8 cellular contexts compared by ENCODE assay signal in the genomic region with DNA sequence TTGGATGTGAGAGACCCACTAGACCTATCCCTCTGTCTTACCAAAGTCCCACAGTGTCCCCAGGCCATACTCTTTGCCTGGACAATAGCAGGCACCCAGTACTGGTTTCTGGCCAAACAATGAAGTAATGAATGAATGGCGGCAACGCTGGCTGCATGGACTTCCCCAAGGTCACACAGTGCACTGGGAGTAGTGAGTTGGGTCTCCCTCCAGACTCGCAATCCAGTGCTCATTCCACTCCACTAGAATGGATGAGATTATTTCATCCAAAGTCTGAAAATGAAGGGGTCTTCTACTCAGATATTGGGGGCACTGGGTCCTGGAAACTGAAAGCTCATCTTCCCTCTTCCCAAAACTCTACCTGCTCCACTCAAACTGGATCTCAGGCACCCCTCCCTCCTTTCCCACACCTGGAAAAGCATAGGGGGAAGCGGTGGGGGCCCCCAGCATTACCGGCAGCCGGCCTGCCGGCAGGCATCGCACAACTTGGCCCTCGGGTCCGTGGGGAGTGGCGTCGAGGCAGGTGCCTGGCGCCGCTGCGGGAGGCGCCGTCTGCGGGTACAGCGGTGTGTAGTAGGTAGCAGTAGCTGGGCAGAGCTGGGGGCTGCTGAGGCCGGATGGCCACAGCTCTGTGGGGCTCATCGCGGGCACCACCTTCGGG. TPM values are rescaled to one million over a fixed set of nuclear protein-coding genes. Genes with fewer than 3 reads are reported as not detected.
DNase-seq lines count a peak whose midpoint lies in the region; ATAC-seq, FAIRE-seq and TF ChIP-seq lines count a peak whose summit lies in the region.

No MANE protein-coding gene starts in this region.

- H3K36me3 ChIP-seq in CD8-positive, alpha-beta memory T cell (ENCODE audit: insufficient read depth, low read length), result no peaks in the 10 kb centered on the region

- WGBS in lower leg skin, 2 donors, result 5 to 11% methylated on average over 11 to 20 of the region's 23 CpGs

- H3K27ac Mint-ChIP-seq in CD8-positive, alpha-beta memory T cell, result peak overlapping the region in 7 of 8 donors; percentile 14 to 95 (median 63)
- H3K27ac Mint-ChIP-seq in activated T-helper 17 cell treated with anti-CD3 and anti-CD28 coated beads, Interleukin-2, amount 50 U/mL, for 72 hours, result peak overlapping the region; percentile 15

- intact Hi-C loops in lower leg skin (cut with DNase I; ENCODE audit: low total_unique reads), result no loop called here

- CTCF ChIA-PET in CD8-positive, alpha-beta memory T cell (lab: Charles Lee), result interaction anchor here (2.5 to 34.1 kb wide), 5 partner anchors 9 to 107 kb away, joined by 15 to 588 read pairs (median 20); no protein-coding TSS in a partner anchor

- H3K4me3 ChIP-seq in CD8-positive, alpha-beta memory T cell (ENCODE audit: low read length), result peak overlapping the region; percentile 49
- peak overlapping the region; percentile 25 for H3K4me3 ChIP-seq in lower leg skin (ENCODE audit: low read depth, poor library complexity, severe bottlenecking)

- H3K27me3 Mint-ChIP-seq in CD8-positive, alpha-beta memory T cell, result no peaks in the 10 kb centered on the region
- no peaks in the 10 kb centered on the region for H3K27me3 Mint-ChIP-seq in activated T-helper 17 cell treated with anti-CD3 and anti-CD28 coated beads, Interleukin-2, amount 50 U/mL, for 72 hours

- no peak for TF ChIP-seq CTCF in lower leg skin (IDR thresholded peaks at IDR 0.05)

- ATAC-seq in HG03045 (IDR thresholded peaks at IDR 0.05; ENCODE audit: unreplicated experiment), result peak; percentile 4
- peak; percentile 11 for ATAC-seq in activated T-helper 17 cell treated with anti-CD3 and anti-CD28 coated beads, Interleukin-2, amount 50 U/mL, for 72 hours (replicated peaks)

- DNase-seq in CD8-positive, alpha-beta memory T cell, result no peak
- DNase-seq in lower leg skin (ENCODE audit: low spot score in 2 of 2) (no peak), urothelium cell line (ENCODE audit: low spot score) (peak; percentile 36), globus pallidus (ENCODE audit: low spot score) (no peak), cerebellar cortex (ENCODE audit: low spot score) (no peak), OCI-M2 (lab: John Stamatoyannopoulos, UW; ENCODE audit: unreplicated experiment) (no peak)

- no peaks in the 10 kb centered on the region for H3K9me3 Mint-ChIP-seq in CD8-positive, alpha-beta memory T cell
- no peaks in the 10 kb centered on the region for H3K9me3 Mint-ChIP-seq in activated T-helper 17 cell treated with anti-CD3 and anti-CD28 coated beads, Interleukin-2, amount 50 U/mL, for 72 hours

- TF ChIP-seq POLR2A in lower leg skin (IDR thresholded peaks at IDR 0.05), result no peak

- POLR2A ChIA-PET in CD8-positive, alpha-beta memory T cell (lab: Charles Lee), result interaction anchor here (1.2 kb wide), 1 partner anchor 33 kb away, joined by 5 read pairs; no protein-coding TSS in a partner anchor

- peaks cover 78% of the 10 kb centered on the region for H3K4me1 ChIP-seq in CD8-positive, alpha-beta memory T cell (ENCODE audit: insufficient read depth, low read length)

- no peaks in the 10 kb centered on the region for H3K27me3 ChIP-seq in CD8-positive, alpha-beta memory T cell (ENCODE audit: insufficient read depth, low read length, poor library complexity, severe bottlenecking)

- FAIRE-seq in urothelium cell line (lab: Jason Lieb, UNC), result no peak

- H3K4me1 Mint-ChIP-seq in CD8-positive, alpha-beta memory T cell, result peaks cover 77 to 86% (median 83%) of the 10 kb centered on the region in 3 donors
- H3K4me1 Mint-ChIP-seq in activated T-helper 17 cell treated with anti-CD3 and anti-CD28 coated beads, Interleukin-2, amount 50 U/mL, for 72 hours, result peaks cover 51% of the 10 kb centered on the region

- H3K4me3 Mint-ChIP-seq in CD8-positive, alpha-beta memory T cell, result peak overlapping the region; percentile 74 to 82 (median 80)
- H3K4me3 Mint-ChIP-seq in activated T-helper 17 cell treated with anti-CD3 and anti-CD28 coated beads, Interleukin-2, amount 50 U/mL, for 72 hours, result peak overlapping the region; percentile 83

- H3K27ac ChIP-seq in CD8-positive, alpha-beta memory T cell (ENCODE audit: low read depth, low read length), result no peak overlapping the region

- H3K36me3 Mint-ChIP-seq in CD8-positive, alpha-beta memory T cell, result no peaks in the 10 kb centered on the region
- no peaks in the 10 kb centered on the region for H3K36me3 Mint-ChIP-seq in activated T-helper 17 cell treated with anti-CD3 and anti-CD28 coated beads, Interleukin-2, amount 50 U/mL, for 72 hours (ENCODE audit: low read depth)

- no peaks in the 10 kb centered on the region for H3K9me3 ChIP-seq in CD8-positive, alpha-beta memory T cell (ENCODE audit: low read length)

RNA-seq across cellular contexts. Expression of a gene that starts 0.8 kb away (rescaled TPM):
- 10 to 100 TPM; 19.1 to 19.6 TPM for total RNA-seq in CD8-positive, alpha-beta memory T cell
- polyA plus RNA-seq in CD8-positive, alpha-beta memory T cell, result 0.76 TPM
- 10 to 100 TPM; 13.0 to 24.1 TPM for total RNA-seq in activated T-helper 17 cell treated with anti-CD3 and anti-CD28 coated beads, Interleukin-2, amount 50 U/mL, for 72 hours
- total RNA-seq in lower leg skin, result 10 to 100 TPM in 2 of 4 donors, 1 to 10 TPM in 2; 6.0 to 12.1 (median 9.0) TPM

RNA-seq across cellular contexts. Expression of a gene that starts 29.1 kb away (rescaled TPM):
- total RNA-seq in CD8-positive, alpha-beta memory T cell, result 10 to 100 TPM; 18.4 to 19.3 TPM
- polyA plus RNA-seq in CD8-positive, alpha-beta memory T cell, result 4.7 TPM
- 10 to 100 TPM; 19.5 to 45.2 TPM for total RNA-seq in activated T-helper 17 cell treated with anti-CD3 and anti-CD28 coated beads, Interleukin-2, amount 50 U/mL, for 72 hours
- 100 to 1,000 TPM in 3 of 4 donors, 10 to 100 TPM in 1; 81.2 to 209 (median 122) TPM for total RNA-seq in lower leg skin

RNA-seq across cellular contexts. Expression of a gene that starts 46.2 kb away (rescaled TPM):
- under 1 TPM; 0.33 to 0.78 TPM for total RNA-seq in CD8-positive, alpha-beta memory T cell
- polyA plus RNA-seq in CD8-positive, alpha-beta memory T cell, result 0.62 TPM
- 1 to 10 TPM in 1 of 2 donors, under 1 TPM in 1; 0.37 to 1.0 TPM for total RNA-seq in activated T-helper 17 cell treated with anti-CD3 and anti-CD28 coated beads, Interleukin-2, amount 50 U/mL, for 72 hours
- total RNA-seq in lower leg skin, result 100 to 1,000 TPM; 103 to 114 (median 108) TPM

Comparison
In these comparisons a context has a peak if more than half of its experiments do, and no peak if none do; other contexts are left out.
1. RNA of a gene that starts 46.2 kb away (total RNA-seq): 103 to 114 TPM in lower leg skin; 0.37 to 1.0 TPM in activated T-helper 17 cell treated with anti-CD3 and anti-CD28 coated beads, Interleukin-2, amount 50 U/mL, for 72 hours and 0.33 to 0.78 TPM in CD8-positive, alpha-beta memory T cell; every median in the first group is over 10 times any median in the second.